In genomic region chr3:32437898-32438297, GRCh38 we compare ENCODE assay signal across 19 cellular contexts. TPM values are rescaled to one million over a fixed set of nuclear protein-coding genes. Genes with fewer than 3 reads are reported as not detected.
DNase-seq lines count a peak whose midpoint lies in the region; ATAC-seq and TF ChIP-seq lines count a peak whose summit lies in the region.
"Had no signal": no experiment of that assay in that cellular context is flagged by ENCODE, and none has a peak within 500 bp of the region (broad histone marks: within the 10 kb centered on the region; RNA-seq: fewer than 3 reads in every experiment).

No MANE protein-coding gene starts in this region.

- DNase-seq in left ventricle myocardium inferior: no peak
- DNase-seq in heart left ventricle: no peak
- no peak for DNase-seq in central memory CD8-positive, alpha-beta T cell (ENCODE audit: low spot score in 2 of 2)
- DNase-seq in SW480 (ENCODE audit: low spot score): no peak
- no peak for DNase-seq in prostate gland (ENCODE audit: low spot score)
- DNase-seq: central memory CD4-positive, alpha-beta T cell; effector memory CD4-positive, alpha-beta T cell; GM23248; NCI-H345; NK-92 treated with Interleukin-12 subunit alpha and Interleukin-12 subunit beta, amount 100 ng/mL, for 24 hours; occipital lobe; stimulated activated CD4-positive, alpha-beta T cell treated with anti-CD3 and anti-CD28 coated beads, Interleukin-2, amount 100 ng/mL, for 48 hours; SW 1271; testis had no signal

- H3K9ac ChIP-seq in OCI-LY3 (ENCODE audit: low read length): peak overlapping the region; percentile 25; the same call in 1 of the 2 replicates
- H3K9ac ChIP-seq: GM23248 had no signal

- intact Hi-C loops in left ventricle myocardium inferior (cut with micrococcal nuclease): no loop called here
- intact Hi-C loops in heart left ventricle (cut with DNase I): no loop called here
- intact Hi-C loops in prostate gland (cut with DNase I): no loop called here

- H3K36me3 Mint-ChIP-seq in central memory CD8-positive, alpha-beta T cell (ENCODE audit: insufficient read depth): peaks cover 15% of the 10 kb centered on the region
- H3K36me3 Mint-ChIP-seq in stimulated activated naive CD8-positive, alpha-beta T cell treated with anti-CD3 and anti-CD28 coated beads, Interleukin-15, Interleukin-2, amounts not matched to agents 100 ng/mL and 50 ng/mL, for 24 hours (ENCODE audit: low read depth): peaks cover 15% of the 10 kb centered on the region

- H3K27ac ChIP-seq in left ventricle myocardium inferior (replicated peaks) (peak overlapping the region; percentile 53), heart left ventricle (peak overlapping the region in 1 of 12 donors; percentile 46), OCI-LY3 (ENCODE audit: low read length) (peak overlapping the region; percentile 70), prostate gland (no peak overlapping the region)
- H3K27ac ChIP-seq: GM23248, RWPE1, testis had no signal

- peaks cover 10% of the 10 kb centered on the region for H3K4me1 ChIP-seq in left ventricle myocardium inferior
- peaks cover 0 to 45% (median 0%) of the 10 kb centered on the region in 12 donors for H3K4me1 ChIP-seq in heart left ventricle
- peaks cover 91% of the 10 kb centered on the region for H3K4me1 ChIP-seq in OCI-LY3 (ENCODE audit: low read length)
- no peaks in the 10 kb centered on the region for H3K4me1 ChIP-seq in prostate gland (replicated peaks)
- H3K4me1 ChIP-seq: testis had no signal

- H3K27ac Mint-ChIP-seq in central memory CD8-positive, alpha-beta T cell (ENCODE audit: low read depth): peak overlapping the region; percentile 94
- peak overlapping the region; percentile 32 for H3K27ac Mint-ChIP-seq in stimulated activated naive CD8-positive, alpha-beta T cell treated with anti-CD3 and anti-CD28 coated beads, Interleukin-15, Interleukin-2, amounts not matched to agents 100 ng/mL and 50 ng/mL, for 24 hours

- TF ChIP-seq POLR2A in heart left ventricle (IDR thresholded peaks at IDR 0.05) (no peak), prostate gland (IDR thresholded peaks at IDR 0.05) (no peak)

- no peaks in the 10 kb centered on the region for H3K27me3 Mint-ChIP-seq in central memory CD8-positive, alpha-beta T cell
- no peaks in the 10 kb centered on the region for H3K27me3 Mint-ChIP-seq in stimulated activated naive CD8-positive, alpha-beta T cell treated with anti-CD3 and anti-CD28 coated beads, Interleukin-15, Interleukin-2, amounts not matched to agents 100 ng/mL and 50 ng/mL, for 24 hours

- peaks cover 13% of the 10 kb centered on the region; the same call in 1 of the 2 replicates for H3K79me2 ChIP-seq in OCI-LY3 (ENCODE audit: low read length)

- H2AFZ ChIP-seq in OCI-LY3 (ENCODE audit: low read depth, low read length): no peak overlapping the region
- H2AFZ ChIP-seq: GM23248 had no signal

- H3K4me3 Mint-ChIP-seq in central memory CD8-positive, alpha-beta T cell: no peak overlapping the region
- H3K4me3 Mint-ChIP-seq in stimulated activated naive CD8-positive, alpha-beta T cell treated with anti-CD3 and anti-CD28 coated beads, Interleukin-15, Interleukin-2, amounts not matched to agents 100 ng/mL and 50 ng/mL, for 24 hours: no peak overlapping the region

- no peaks in the 10 kb centered on the region for H4K20me1 ChIP-seq in OCI-LY3 (ENCODE audit: insufficient read depth, low read length)

- no peak for TF ChIP-seq CTCF in left ventricle myocardium inferior (IDR thresholded peaks at IDR 0.05; ENCODE audit: borderline replicate concordance)
- no peak for TF ChIP-seq CTCF in heart left ventricle (IDR thresholded peaks at IDR 0.05)
- no peak for TF ChIP-seq CTCF in OCI-LY3 (IDR thresholded peaks at IDR 0.05; ENCODE audit: low read depth, low read length)
- no peak for TF ChIP-seq CTCF in prostate gland (IDR thresholded peaks at IDR 0.05)

- peaks cover 59% of the 10 kb centered on the region for H3K4me1 Mint-ChIP-seq in central memory CD8-positive, alpha-beta T cell
- peaks cover 92% of the 10 kb centered on the region for H3K4me1 Mint-ChIP-seq in stimulated activated naive CD8-positive, alpha-beta T cell treated with anti-CD3 and anti-CD28 coated beads, Interleukin-15, Interleukin-2, amounts not matched to agents 100 ng/mL and 50 ng/mL, for 24 hours (ENCODE audit: low read depth)

- H3K4me3 ChIP-seq in left ventricle myocardium inferior (no peak overlapping the region), heart left ventricle (no peak overlapping the region), OCI-LY3 (ENCODE audit: low read length) (peak overlapping the region; percentile 39), prostate gland (no peak overlapping the region)
- H3K4me3 ChIP-seq: GM23248, testis had no signal

- no peak for ATAC-seq in heart left ventricle
- no peak for ATAC-seq in central memory CD8-positive, alpha-beta T cell (replicated peaks; ENCODE audit: extremely low read depth, poor library complexity, severe bottlenecking)
- no peak for ATAC-seq in GM18498 (IDR thresholded peaks at IDR 0.05; ENCODE audit: unreplicated experiment)
- ATAC-seq: HepG2 had no signal

- no peaks in the 10 kb centered on the region for H3K9me3 Mint-ChIP-seq in central memory CD8-positive, alpha-beta T cell
- H3K9me3 Mint-ChIP-seq in stimulated activated naive CD8-positive, alpha-beta T cell treated with anti-CD3 and anti-CD28 coated beads, Interleukin-15, Interleukin-2, amounts not matched to agents 100 ng/mL and 50 ng/mL, for 24 hours: no peaks in the 10 kb centered on the region

- peak overlapping the region; percentile 74 for H3K4me2 ChIP-seq in OCI-LY3 (ENCODE audit: low read length)

- 90 to 96% (median 96%) methylated on average over 7 of the region's 7 CpGs for WGBS in heart left ventricle, 4 donors
- WGBS in prostate gland: 74% methylated on average over 7 of the region's 7 CpGs

- no peaks in the 10 kb centered on the region for H3K27me3 ChIP-seq in left ventricle myocardium inferior (ENCODE audit: low read depth)
- H3K27me3 ChIP-seq in heart left ventricle: no peaks in the 10 kb centered on the region
- peaks cover 6% of the 10 kb centered on the region for H3K27me3 ChIP-seq in OCI-LY3 (ENCODE audit: low read depth, low read length)
- H3K27me3 ChIP-seq in prostate gland (replicated peaks; ENCODE audit: insufficient read depth): no peaks in the 10 kb centered on the region
- H3K27me3 ChIP-seq: testis had no signal

- no peaks in the 10 kb centered on the region for H3K9me3 ChIP-seq in left ventricle myocardium inferior (replicated peaks)
- no peaks in the 10 kb centered on the region for H3K9me3 ChIP-seq in heart left ventricle
- no peaks in the 10 kb centered on the region for H3K9me3 ChIP-seq in OCI-LY3 (ENCODE audit: insufficient read depth, low read length)
- no peaks in the 10 kb centered on the region for H3K9me3 ChIP-seq in prostate gland
- H3K9me3 ChIP-seq: testis had no signal

- no peaks in the 10 kb centered on the region for H3K36me3 ChIP-seq in left ventricle myocardium inferior
- H3K36me3 ChIP-seq in heart left ventricle: peaks cover 0 to 6% (median 0%) of the 10 kb centered on the region in 9 donors
- peaks cover 9% of the 10 kb centered on the region for H3K36me3 ChIP-seq in OCI-LY3 (replicated peaks; ENCODE audit: low read depth, low read length)
- H3K36me3 ChIP-seq in prostate gland: no peaks in the 10 kb centered on the region

RNA-seq across cellular contexts. Expression of gene CMTM7, which starts 46.2 kb away (rescaled TPM):
- total RNA-seq in left ventricle myocardium inferior: 2.9 TPM
- 10 to 100 TPM in 1 of 9 donors, 1 to 10 TPM in 8; 2.3 to 16.8 (median 3.6) TPM for total RNA-seq in heart left ventricle
- polyA plus RNA-seq in heart left ventricle: 1 to 10 TPM; 2.7 to 3.8 TPM
- 10 to 100 TPM; 15.6 to 33.1 TPM for total RNA-seq in prostate gland

Comparison
In these comparisons a context has a peak if more than half of its experiments do, and no peak if none do; other contexts are left out.
1. H3K27ac ChIP-seq: peak in left ventricle myocardium inferior (single experiment) and OCI-LY3 (single experiment); none in prostate gland (0 of 2).